ENCODE assay signal across 1 cellular context in the genomic region with DNA sequence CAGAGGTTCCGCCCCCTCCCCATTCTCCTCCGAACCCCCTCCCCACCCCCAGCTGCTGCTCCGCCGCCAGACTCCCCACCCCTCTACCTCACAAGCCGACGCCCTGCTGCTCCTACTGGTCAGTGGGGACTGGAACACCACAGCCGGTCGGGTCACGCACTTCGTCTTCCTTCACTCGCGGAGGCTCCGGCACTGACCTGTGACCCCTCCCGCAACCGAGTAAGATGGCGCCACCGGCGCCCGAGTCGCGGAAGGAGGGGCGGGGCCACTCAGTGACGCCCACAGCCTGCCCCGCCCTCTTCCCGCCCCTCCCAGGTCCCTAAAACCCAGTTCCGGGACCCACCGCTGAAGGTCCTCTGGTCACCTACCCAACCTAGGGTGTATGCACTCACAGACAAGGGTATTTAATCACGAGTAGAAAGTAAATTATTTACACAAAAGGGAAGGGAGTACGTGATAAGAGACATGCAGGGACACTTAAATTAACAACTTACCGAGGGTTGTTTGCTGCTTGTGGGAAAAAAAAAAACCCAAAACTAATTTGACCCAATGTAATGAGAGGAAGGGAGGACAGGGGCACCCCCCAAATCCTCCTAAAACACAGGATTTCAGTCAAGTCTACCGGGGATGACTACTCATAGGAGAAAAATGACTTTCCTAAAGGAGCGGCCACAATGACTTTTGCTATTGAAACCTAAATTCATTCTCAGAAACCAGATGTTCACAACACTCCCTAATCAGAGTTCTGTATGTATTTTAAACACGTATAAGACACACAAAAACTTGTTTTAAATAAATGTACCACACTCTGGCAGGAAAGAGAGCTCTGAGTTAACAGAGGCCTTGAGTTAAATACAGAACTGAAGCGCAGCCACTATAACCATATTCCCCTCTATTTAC.
TF ChIP-seq lines count a peak whose summit lies in the region.

A gene with protein sequence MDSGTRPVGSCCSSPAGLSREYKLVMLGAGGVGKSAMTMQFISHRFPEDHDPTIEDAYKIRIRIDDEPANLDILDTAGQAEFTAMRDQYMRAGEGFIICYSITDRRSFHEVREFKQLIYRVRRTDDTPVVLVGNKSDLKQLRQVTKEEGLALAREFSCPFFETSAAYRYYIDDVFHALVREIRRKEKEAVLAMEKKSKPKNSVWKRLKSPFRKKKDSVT (minus strand): TSS at position 194 of the 900 bp plus-strand sequence. CDS start 588 bp downstream, outside the sequence.

TF ChIP-seq in HEK293, 187 proteins besides CTCF, POLR2A, EP300 and RAD21 (continued from another document):
- TF ChIP-seq, protein P1, sequence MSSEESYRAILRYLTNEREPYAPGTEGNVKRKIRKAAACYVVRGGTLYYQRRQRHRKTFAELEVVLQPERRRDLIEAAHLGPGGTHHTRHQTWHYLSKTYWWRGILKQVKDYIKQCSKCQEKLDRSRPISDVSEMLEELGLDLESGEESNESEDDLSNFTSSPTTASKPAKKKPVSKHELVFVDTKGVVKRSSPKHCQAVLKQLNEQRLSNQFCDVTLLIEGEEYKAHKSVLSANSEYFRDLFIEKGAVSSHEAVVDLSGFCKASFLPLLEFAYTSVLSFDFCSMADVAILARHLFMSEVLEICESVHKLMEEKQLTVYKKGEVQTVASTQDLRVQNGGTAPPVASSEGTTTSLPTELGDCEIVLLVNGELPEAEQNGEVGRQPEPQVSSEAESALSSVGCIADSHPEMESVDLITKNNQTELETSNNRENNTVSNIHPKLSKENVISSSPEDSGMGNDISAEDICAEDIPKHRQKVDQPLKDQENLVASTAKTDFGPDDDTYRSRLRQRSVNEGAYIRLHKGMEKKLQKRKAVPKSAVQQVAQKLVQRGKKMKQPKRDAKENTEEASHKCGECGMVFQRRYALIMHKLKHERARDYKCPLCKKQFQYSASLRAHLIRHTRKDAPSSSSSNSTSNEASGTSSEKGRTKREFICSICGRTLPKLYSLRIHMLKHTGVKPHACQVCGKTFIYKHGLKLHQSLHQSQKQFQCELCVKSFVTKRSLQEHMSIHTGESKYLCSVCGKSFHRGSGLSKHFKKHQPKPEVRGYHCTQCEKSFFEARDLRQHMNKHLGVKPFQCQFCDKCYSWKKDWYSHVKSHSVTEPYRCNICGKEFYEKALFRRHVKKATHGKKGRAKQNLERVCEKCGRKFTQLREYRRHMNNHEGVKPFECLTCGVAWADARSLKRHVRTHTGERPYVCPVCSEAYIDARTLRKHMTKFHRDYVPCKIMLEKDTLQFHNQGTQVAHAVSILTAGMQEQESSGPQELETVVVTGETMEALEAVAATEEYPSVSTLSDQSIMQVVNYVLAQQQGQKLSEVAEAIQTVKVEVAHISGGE (tag by site-specific recombination; conservative IDR thresholded peaks at IDR 0.05; ENCODE audit: low read depth): no peak
- TF ChIP-seq ZNF404 (tag by site-specific recombination; IDR thresholded peaks at IDR 0.05): no peak
- TF ChIP-seq ZNF132 (tag by site-specific recombination; IDR thresholded peaks at IDR 0.05; ENCODE audit: borderline replicate concordance): no peak
- TF ChIP-seq OVOL3 (tag by site-specific recombination; IDR thresholded peaks at IDR 0.05): no peak
- TF ChIP-seq, protein P2, sequence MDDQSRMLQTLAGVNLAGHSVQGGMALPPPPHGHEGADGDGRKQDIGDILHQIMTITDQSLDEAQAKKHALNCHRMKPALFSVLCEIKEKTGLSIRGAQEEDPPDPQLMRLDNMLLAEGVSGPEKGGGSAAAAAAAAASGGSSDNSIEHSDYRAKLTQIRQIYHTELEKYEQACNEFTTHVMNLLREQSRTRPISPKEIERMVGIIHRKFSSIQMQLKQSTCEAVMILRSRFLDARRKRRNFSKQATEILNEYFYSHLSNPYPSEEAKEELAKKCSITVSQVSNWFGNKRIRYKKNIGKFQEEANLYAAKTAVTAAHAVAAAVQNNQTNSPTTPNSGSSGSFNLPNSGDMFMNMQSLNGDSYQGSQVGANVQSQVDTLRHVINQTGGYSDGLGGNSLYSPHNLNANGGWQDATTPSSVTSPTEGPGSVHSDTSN (CRISPR knock-in tag; IDR thresholded peaks at IDR 0.05): no peak
- TF ChIP-seq ZNF473 (tag by site-specific recombination; IDR thresholded peaks at IDR 0.05): no peak
- peak; percentile 94 for TF ChIP-seq SP3 (tag by site-specific recombination; IDR thresholded peaks at IDR 0.05)
- TF ChIP-seq, protein P3, sequence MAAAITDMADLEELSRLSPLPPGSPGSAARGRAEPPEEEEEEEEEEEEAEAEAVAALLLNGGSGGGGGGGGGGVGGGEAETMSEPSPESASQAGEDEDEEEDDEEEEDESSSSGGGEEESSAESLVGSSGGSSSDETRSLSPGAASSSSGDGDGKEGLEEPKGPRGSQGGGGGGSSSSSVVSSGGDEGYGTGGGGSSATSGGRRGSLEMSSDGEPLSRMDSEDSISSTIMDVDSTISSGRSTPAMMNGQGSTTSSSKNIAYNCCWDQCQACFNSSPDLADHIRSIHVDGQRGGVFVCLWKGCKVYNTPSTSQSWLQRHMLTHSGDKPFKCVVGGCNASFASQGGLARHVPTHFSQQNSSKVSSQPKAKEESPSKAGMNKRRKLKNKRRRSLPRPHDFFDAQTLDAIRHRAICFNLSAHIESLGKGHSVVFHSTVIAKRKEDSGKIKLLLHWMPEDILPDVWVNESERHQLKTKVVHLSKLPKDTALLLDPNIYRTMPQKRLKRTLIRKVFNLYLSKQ (tag by site-specific recombination; IDR thresholded peaks at IDR 0.05; ENCODE audit: borderline replicate concordance): no peak
- peak; percentile 66; the same call in 1 of the 2 replicates for TF ChIP-seq ZNF24 (tag by site-specific recombination; IDR thresholded peaks at IDR 0.05)
- TF ChIP-seq ZNF664 (tag by site-specific recombination; IDR thresholded peaks at IDR 0.05): peak; percentile 26; the same call in 1 of the 2 replicates
- TF ChIP-seq ZNF391 (tag by site-specific recombination; IDR thresholded peaks at IDR 0.05; ENCODE audit: borderline replicate concordance, low read depth): no peak
- no peak for TF ChIP-seq ZNF561 (tag by site-specific recombination; IDR thresholded peaks at IDR 0.05; ENCODE audit: borderline replicate concordance)
- TF ChIP-seq BCL11B (tag by site-specific recombination; IDR thresholded peaks at IDR 0.05; ENCODE audit: low read depth): no peak
- peak; percentile 35; the same call in 1 of the 2 replicates for TF ChIP-seq EGR2 (tag by site-specific recombination; IDR thresholded peaks at IDR 0.05; ENCODE audit: low read depth)
- TF ChIP-seq ZNF426 (tag by site-specific recombination; IDR thresholded peaks at IDR 0.05): no peak
- TF ChIP-seq ZNF501 (tag by site-specific recombination; IDR thresholded peaks at IDR 0.05): no peak
- TF ChIP-seq, protein P4, sequence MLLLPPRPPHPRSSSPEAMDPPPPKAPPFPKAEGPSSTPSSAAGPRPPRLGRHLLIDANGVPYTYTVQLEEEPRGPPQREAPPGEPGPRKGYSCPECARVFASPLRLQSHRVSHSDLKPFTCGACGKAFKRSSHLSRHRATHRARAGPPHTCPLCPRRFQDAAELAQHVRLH (tag by site-specific recombination; IDR thresholded peaks at IDR 0.05): no peak
- TF ChIP-seq ZNF423 (tag by site-specific recombination; IDR thresholded peaks at IDR 0.05): no peak
- peak; percentile 96 for TF ChIP-seq KLF8 (tag by site-specific recombination; IDR thresholded peaks at IDR 0.05)
- no peak for TF ChIP-seq ZSCAN23 (tag by site-specific recombination; IDR thresholded peaks at IDR 0.05)
- TF ChIP-seq, protein P5, sequence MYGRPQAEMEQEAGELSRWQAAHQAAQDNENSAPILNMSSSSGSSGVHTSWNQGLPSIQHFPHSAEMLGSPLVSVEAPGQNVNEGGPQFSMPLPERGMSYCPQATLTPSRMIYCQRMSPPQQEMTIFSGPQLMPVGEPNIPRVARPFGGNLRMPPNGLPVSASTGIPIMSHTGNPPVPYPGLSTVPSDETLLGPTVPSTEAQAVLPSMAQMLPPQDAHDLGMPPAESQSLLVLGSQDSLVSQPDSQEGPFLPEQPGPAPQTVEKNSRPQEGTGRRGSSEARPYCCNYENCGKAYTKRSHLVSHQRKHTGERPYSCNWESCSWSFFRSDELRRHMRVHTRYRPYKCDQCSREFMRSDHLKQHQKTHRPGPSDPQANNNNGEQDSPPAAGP (tag by site-specific recombination; IDR thresholded peaks at IDR 0.05): peak; percentile 61
- TF ChIP-seq ZNF747 (tag by site-specific recombination; IDR thresholded peaks at IDR 0.05): no peak
- TF ChIP-seq ZNF629 (tag by site-specific recombination; IDR thresholded peaks at IDR 0.05): peak; percentile 61
- TF ChIP-seq ZNF623 (tag by site-specific recombination; IDR thresholded peaks at IDR 0.05): no peak
- TF ChIP-seq, protein P6, sequence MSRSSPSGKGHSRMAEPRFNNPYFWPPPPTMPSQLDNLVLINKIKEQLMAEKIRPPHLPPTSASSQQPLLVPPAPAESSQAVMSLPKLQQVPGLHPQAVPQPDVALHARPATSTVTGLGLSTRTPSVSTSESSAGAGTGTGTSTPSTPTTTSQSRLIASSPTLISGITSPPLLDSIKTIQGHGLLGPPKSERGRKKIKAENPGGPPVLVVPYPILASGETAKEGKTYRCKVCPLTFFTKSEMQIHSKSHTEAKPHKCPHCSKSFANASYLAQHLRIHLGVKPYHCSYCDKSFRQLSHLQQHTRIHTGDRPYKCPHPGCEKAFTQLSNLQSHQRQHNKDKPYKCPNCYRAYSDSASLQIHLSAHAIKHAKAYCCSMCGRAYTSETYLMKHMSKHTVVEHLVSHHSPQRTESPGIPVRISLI (tag by site-specific recombination; IDR thresholded peaks at IDR 0.05): no peak
- TF ChIP-seq, protein P7, sequence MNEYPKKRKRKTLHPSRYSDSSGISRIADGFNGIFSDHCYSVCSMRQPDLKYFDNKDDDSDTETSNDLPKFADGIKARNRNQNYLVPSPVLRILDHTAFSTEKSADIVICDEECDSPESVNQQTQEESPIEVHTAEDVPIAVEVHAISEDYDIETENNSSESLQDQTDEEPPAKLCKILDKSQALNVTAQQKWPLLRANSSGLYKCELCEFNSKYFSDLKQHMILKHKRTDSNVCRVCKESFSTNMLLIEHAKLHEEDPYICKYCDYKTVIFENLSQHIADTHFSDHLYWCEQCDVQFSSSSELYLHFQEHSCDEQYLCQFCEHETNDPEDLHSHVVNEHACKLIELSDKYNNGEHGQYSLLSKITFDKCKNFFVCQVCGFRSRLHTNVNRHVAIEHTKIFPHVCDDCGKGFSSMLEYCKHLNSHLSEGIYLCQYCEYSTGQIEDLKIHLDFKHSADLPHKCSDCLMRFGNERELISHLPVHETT (tag by site-specific recombination; IDR thresholded peaks at IDR 0.05): peak; percentile 32; the same call in 1 of the 2 replicates
- peak; percentile 92 for TF ChIP-seq SP2 (tag by site-specific recombination; IDR thresholded peaks at IDR 0.05)
- TF ChIP-seq BCL11A (tag by site-specific recombination; IDR thresholded peaks at IDR 0.05; ENCODE audit: low read depth): no peak
- TF ChIP-seq, protein P8, sequence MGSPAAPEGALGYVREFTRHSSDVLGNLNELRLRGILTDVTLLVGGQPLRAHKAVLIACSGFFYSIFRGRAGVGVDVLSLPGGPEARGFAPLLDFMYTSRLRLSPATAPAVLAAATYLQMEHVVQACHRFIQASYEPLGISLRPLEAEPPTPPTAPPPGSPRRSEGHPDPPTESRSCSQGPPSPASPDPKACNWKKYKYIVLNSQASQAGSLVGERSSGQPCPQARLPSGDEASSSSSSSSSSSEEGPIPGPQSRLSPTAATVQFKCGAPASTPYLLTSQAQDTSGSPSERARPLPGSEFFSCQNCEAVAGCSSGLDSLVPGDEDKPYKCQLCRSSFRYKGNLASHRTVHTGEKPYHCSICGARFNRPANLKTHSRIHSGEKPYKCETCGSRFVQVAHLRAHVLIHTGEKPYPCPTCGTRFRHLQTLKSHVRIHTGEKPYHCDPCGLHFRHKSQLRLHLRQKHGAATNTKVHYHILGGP (tag by site-specific recombination; IDR thresholded peaks at IDR 0.05): no peak
- no peak for TF ChIP-seq ZNF138 (tag by site-specific recombination; IDR thresholded peaks at IDR 0.05; ENCODE audit: borderline replicate concordance)
- peak; percentile 20; the same call in 1 of the 2 replicates for TF ChIP-seq ZNF2 (tag by site-specific recombination; IDR thresholded peaks at IDR 0.05)
- TF ChIP-seq, protein P9, sequence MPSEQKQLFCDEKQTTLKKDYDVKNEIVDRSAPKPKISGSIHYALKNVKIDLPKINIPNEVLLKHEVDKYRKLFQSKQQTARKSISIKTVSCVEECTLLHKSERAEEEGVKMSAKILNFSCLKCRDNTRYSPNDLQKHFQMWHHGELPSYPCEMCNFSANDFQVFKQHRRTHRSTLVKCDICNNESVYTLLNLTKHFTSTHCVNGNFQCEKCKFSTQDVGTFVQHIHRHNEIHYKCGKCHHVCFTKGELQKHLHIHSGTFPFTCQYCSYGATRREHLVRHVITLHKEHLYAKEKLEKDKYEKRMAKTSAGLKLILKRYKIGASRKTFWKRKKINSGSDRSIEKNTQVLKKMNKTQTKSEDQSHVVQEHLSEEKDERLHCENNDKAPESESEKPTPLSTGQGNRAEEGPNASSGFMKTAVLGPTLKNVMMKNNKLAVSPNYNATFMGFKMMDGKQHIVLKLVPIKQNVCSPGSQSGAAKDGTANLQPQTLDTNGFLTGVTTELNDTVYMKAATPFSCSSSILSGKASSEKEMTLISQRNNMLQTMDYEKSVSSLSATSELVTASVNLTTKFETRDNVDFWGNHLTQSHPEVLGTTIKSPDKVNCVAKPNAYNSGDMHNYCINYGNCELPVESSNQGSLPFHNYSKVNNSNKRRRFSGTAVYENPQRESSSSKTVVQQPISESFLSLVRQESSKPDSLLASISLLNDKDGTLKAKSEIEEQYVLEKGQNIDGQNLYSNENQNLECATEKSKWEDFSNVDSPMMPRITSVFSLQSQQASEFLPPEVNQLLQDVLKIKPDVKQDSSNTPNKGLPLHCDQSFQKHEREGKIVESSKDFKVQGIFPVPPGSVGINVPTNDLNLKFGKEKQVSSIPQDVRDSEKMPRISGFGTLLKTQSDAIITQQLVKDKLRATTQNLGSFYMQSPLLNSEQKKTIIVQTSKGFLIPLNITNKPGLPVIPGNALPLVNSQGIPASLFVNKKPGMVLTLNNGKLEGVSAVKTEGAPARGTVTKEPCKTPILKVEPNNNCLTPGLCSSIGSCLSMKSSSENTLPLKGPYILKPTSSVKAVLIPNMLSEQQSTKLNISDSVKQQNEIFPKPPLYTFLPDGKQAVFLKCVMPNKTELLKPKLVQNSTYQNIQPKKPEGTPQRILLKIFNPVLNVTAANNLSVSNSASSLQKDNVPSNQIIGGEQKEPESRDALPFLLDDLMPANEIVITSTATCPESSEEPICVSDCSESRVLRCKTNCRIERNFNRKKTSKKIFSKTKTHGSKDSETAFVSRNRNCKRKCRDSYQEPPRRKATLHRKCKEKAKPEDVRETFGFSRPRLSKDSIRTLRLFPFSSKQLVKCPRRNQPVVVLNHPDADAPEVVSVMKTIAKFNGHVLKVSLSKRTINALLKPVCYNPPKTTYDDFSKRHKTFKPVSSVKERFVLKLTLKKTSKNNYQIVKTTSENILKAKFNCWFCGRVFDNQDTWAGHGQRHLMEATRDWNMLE (tag by site-specific recombination; conservative IDR thresholded peaks at IDR 0.05; ENCODE audit: low read depth): no peak
